In the genomic region with DNA sequence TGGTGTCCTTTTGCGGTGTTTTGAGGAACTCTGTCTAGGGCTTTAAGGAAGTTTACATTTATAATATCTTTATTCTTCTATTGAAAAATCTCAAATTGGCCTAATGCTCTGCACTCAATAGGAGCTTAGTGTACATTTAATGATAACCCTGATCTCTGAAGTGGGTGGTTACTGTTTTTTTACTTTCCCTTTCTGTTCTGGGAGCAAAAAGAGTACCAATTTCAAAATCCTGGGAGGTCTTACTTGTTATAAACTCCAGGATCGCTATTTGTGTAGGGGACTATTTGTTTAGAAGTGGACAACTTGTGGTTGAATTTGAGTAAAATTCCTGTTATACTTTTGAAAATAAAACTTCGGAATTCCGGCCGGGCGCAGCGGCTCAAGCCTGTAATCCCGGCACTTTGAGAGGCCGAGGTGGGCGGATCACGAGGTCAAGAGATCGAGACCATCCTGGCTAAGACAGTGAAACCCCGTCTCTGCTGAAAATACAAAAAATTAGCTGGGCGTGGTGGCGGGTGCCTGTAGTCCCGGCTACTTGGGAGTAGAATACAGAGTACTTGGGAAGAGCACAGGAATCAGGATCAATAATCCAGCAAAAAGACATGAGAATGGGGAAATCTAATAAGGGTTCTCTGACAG, we compare ENCODE assay signal across 14 cellular contexts. TPM values are rescaled to one million over a fixed set of nuclear protein-coding genes. Genes with fewer than 3 reads are reported as not detected.
DNase-seq lines count a peak whose midpoint lies in the region; ATAC-seq and TF ChIP-seq lines count a peak whose summit lies in the region.
"Had no signal": no experiment of that assay in that cellular context is flagged by ENCODE, and none has a peak within 500 bp of the region (broad histone marks: within the 10 kb centered on the region; RNA-seq: fewer than 3 reads in every experiment).

No MANE protein-coding gene starts in this region.

- POLR2A ChIA-PET in CD4-positive, alpha-beta T cell (lab: Charles Lee), result interaction anchor here (0.8 to 1.3 kb wide), 4 partner anchors 8 to 247 kb away, joined by 3 to 5 read pairs (median 4); a partner anchor contains a TSS
- POLR2A ChIA-PET in naive thymus-derived CD8-positive, alpha-beta T cell (lab: Charles Lee), result interaction anchor here (1.0 to 3.2 kb wide), 2 partner anchors 11 to 232 kb away, joined by 3 to 10 read pairs; a partner anchor contains a TSS

- no peaks in the 10 kb centered on the region for H3K36me3 Mint-ChIP-seq in CD4-positive, alpha-beta T cell (ENCODE audit: low read depth)
- no peaks in the 10 kb centered on the region for H3K36me3 Mint-ChIP-seq in activated naive CD8-positive, alpha-beta T cell
- H3K36me3 Mint-ChIP-seq in naive thymus-derived CD8-positive, alpha-beta T cell, result no peaks in the 10 kb centered on the region

- no peak for ATAC-seq in CD4-positive, alpha-beta T cell (ENCODE audit: poor library complexity)
- ATAC-seq in GM19463 (IDR thresholded peaks at IDR 0.05; ENCODE audit: unreplicated experiment) (peak; percentile 24), GM19023 (IDR thresholded peaks at IDR 0.05; ENCODE audit: unreplicated experiment) (no peak)
- ATAC-seq in naive thymus-derived CD8-positive, alpha-beta T cell, result peak in 1 of 2 donors; percentile 41
- ATAC-seq: GM23338 had no signal

- no peak overlapping the region for H3K27ac ChIP-seq in CD4-positive, alpha-beta T cell (ENCODE audit: low read depth, low read length)

- H3K27ac Mint-ChIP-seq in CD4-positive, alpha-beta T cell, result peak overlapping the region; percentile 67
- H3K27ac Mint-ChIP-seq in activated naive CD8-positive, alpha-beta T cell, result peak overlapping the region; percentile 56
- H3K27ac Mint-ChIP-seq in naive thymus-derived CD8-positive, alpha-beta T cell, result peak overlapping the region; percentile 20 to 93 (median 82)
- H3K27ac Mint-ChIP-seq: GM23338 had no signal

- no peak for DNase-seq in CD4-positive, alpha-beta T cell
- no peak for DNase-seq in naive thymus-derived CD8-positive, alpha-beta T cell
- no peak for DNase-seq in NCI-H146 (lab: John Stamatoyannopoulos, UW)
- DNase-seq in SW 1271 (lab: John Stamatoyannopoulos, UW), result no peak
- DNase-seq: BE2C, cortex of kidney, erythroblast, kidney, substantia nigra had no signal

- H3K27me3 Mint-ChIP-seq in CD4-positive, alpha-beta T cell, result peaks cover 6% of the 10 kb centered on the region
- H3K27me3 Mint-ChIP-seq in activated naive CD8-positive, alpha-beta T cell, result no peaks in the 10 kb centered on the region
- H3K27me3 Mint-ChIP-seq in naive thymus-derived CD8-positive, alpha-beta T cell, result peaks cover 0 to 4% (median 0%) of the 10 kb centered on the region in 5 donors

- no peaks in the 10 kb centered on the region for H3K9me3 Mint-ChIP-seq in CD4-positive, alpha-beta T cell
- no peaks in the 10 kb centered on the region for H3K9me3 Mint-ChIP-seq in activated naive CD8-positive, alpha-beta T cell (ENCODE audit: low read depth)
- no peaks in the 10 kb centered on the region for H3K9me3 Mint-ChIP-seq in naive thymus-derived CD8-positive, alpha-beta T cell
- H3K9me3 Mint-ChIP-seq: GM23338 had no signal

- intact Hi-C loops in CD4-positive, alpha-beta T cell (cut with DNase I, micrococcal nuclease), result loop anchor here (5.0 to 10.0 kb wide), 2 partner anchors 93 to 235 kb away; a partner anchor contains a TSS

- H3K9me3 ChIP-seq in CD4-positive, alpha-beta T cell (ENCODE audit: control insufficient read depth, low read length), result no peaks in the 10 kb centered on the region
- H3K9me3 ChIP-seq: BE2C had no signal

- peak overlapping the region; percentile 85 for H3K4me3 Mint-ChIP-seq in CD4-positive, alpha-beta T cell
- peak overlapping the region; percentile 80 for H3K4me3 Mint-ChIP-seq in activated naive CD8-positive, alpha-beta T cell
- peak overlapping the region; percentile 62 to 88 (median 83) for H3K4me3 Mint-ChIP-seq in naive thymus-derived CD8-positive, alpha-beta T cell
- H3K4me3 Mint-ChIP-seq: GM23338 had no signal

- no peaks in the 10 kb centered on the region for H3K27me3 ChIP-seq in CD4-positive, alpha-beta T cell (ENCODE audit: control insufficient read depth, insufficient read depth, low read length)

- CTCF ChIA-PET in CD4-positive, alpha-beta T cell (lab: Charles Lee), result interaction anchor here (0.8 to 1.8 kb wide), 3 partner anchors 40 to 409 kb away, joined by 3 to 9 read pairs (median 5); no protein-coding TSS in a partner anchor

- peaks cover 18% of the 10 kb centered on the region for H3K4me1 Mint-ChIP-seq in CD4-positive, alpha-beta T cell (ENCODE audit: low read depth)
- peaks cover 31% of the 10 kb centered on the region for H3K4me1 Mint-ChIP-seq in activated naive CD8-positive, alpha-beta T cell (ENCODE audit: low read depth)
- peaks cover 11 to 31% (median 22%) of the 10 kb centered on the region in 4 donors for H3K4me1 Mint-ChIP-seq in naive thymus-derived CD8-positive, alpha-beta T cell

- TF ChIP-seq CTCF in CD4-positive, alpha-beta T cell (IDR thresholded peaks at IDR 0.05), result no peak

RNA-seq across cellular contexts. Expression of a gene that starts 1.1 kb away (rescaled TPM):
- total RNA-seq in CD4-positive, alpha-beta T cell, result 1 to 10 TPM; 1.6 to 2.1 TPM
- total RNA-seq in naive thymus-derived CD8-positive, alpha-beta T cell, result 1 to 10 TPM in 1 of 2 experiments, under 1 TPM in 1; 0.44 to 1.6 TPM
- polyA plus RNA-seq in naive thymus-derived CD8-positive, alpha-beta T cell, result under 1 TPM in 1 of 3 donors, not detected in 2; 0.32 TPM
- total RNA-seq: GM23338 had no signal
- polyA plus RNA-seq: GM23338 had no signal

RNA-seq across cellular contexts. Expression of a gene that starts 14.3 kb away (rescaled TPM):
- total RNA-seq in CD4-positive, alpha-beta T cell, result not detected
- total RNA-seq in naive thymus-derived CD8-positive, alpha-beta T cell, result not detected
- not detected for polyA plus RNA-seq in naive thymus-derived CD8-positive, alpha-beta T cell
- total RNA-seq: GM23338 had no signal
- polyA plus RNA-seq: GM23338 had no signal

RNA-seq across cellular contexts. Expression of a gene that starts 36.7 kb away (rescaled TPM):
- total RNA-seq in CD4-positive, alpha-beta T cell, result 1 to 10 TPM; 3.2 to 4.0 TPM
- 1 to 10 TPM; 4.7 to 6.5 TPM for total RNA-seq in naive thymus-derived CD8-positive, alpha-beta T cell
- polyA plus RNA-seq in naive thymus-derived CD8-positive, alpha-beta T cell, result 1 to 10 TPM; 1.0 to 1.3 (median 1.1) TPM

RNA-seq across cellular contexts. Expression of a gene that starts 38.7 kb away (rescaled TPM):
- total RNA-seq in CD4-positive, alpha-beta T cell, result 10 to 100 TPM; 17.9 TPM
- 10 to 100 TPM; 11.5 to 12.0 TPM for total RNA-seq in naive thymus-derived CD8-positive, alpha-beta T cell
- 1 to 10 TPM in 1 of 3 donors, under 1 TPM in 2; 0.70 to 1.3 (median 0.90) TPM for polyA plus RNA-seq in naive thymus-derived CD8-positive, alpha-beta T cell

RNA-seq across cellular contexts. Expression of a gene that starts 57.2 kb away (rescaled TPM):
- under 1 TPM; 0.25 to 0.36 TPM for total RNA-seq in CD4-positive, alpha-beta T cell
- total RNA-seq in naive thymus-derived CD8-positive, alpha-beta T cell, result under 1 TPM; 0.14 to 0.16 TPM
- polyA plus RNA-seq in naive thymus-derived CD8-positive, alpha-beta T cell, result not detected
- total RNA-seq: posterior vena cava had no signal
